ENCODE assay signal across 9 cellular contexts in the genomic region with DNA sequence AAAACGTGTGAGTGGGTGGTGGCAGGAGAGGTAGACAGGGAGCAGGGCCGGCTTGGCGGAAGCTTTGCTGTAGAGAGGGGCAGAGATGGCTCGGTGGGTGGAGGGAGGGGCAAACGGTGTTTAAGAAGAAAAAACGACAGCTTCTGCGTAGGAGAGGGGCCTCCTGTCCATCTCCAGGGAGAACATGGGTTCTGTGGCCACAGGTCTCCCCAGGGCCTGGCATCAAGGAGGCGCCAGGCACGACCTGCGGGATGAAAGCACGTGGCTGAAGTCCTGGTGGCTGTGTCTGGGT. TPM values are rescaled to one million over a fixed set of nuclear protein-coding genes. Genes with fewer than 3 reads are reported as not detected.
DNase-seq lines count a peak whose midpoint lies in the region; ATAC-seq and TF ChIP-seq lines count a peak whose summit lies in the region.
"Had no signal": no experiment of that assay in that cellular context is flagged by ENCODE, and none has a peak within 500 bp of the region (broad histone marks: within the 10 kb centered on the region; RNA-seq: fewer than 3 reads in every experiment).

No MANE protein-coding gene starts in this region.

- DNase-seq in activated naive CD4-positive, alpha-beta T cell treated with anti-CD3 and anti-CD28 coated beads for 36 hours: no peak
- no peak for DNase-seq in activated naive CD4-positive, alpha-beta T cell treated with anti-CD3 and anti-CD28 coated beads, Interleukin-2, amount 50 U/mL, for 16 hours
- DNase-seq in activated CD8-positive, alpha-beta T cell treated with anti-CD3 and anti-CD28 coated beads for 36 hours: no peak
- DNase-seq in thoracic aorta (ENCODE audit: low spot score): no peak
- DNase-seq in RPMI8226: no peak
- DNase-seq: foreskin fibroblast had no signal

- peaks cover 17% of the 10 kb centered on the region for H3K4me1 Mint-ChIP-seq in activated naive CD4-positive, alpha-beta T cell treated with anti-CD3 and anti-CD28 coated beads for 36 hours (ENCODE audit: low read depth)
- peaks cover 21% of the 10 kb centered on the region for H3K4me1 Mint-ChIP-seq in activated CD8-positive, alpha-beta T cell treated with anti-CD3 and anti-CD28 coated beads for 36 hours (ENCODE audit: low read depth)

- peaks cover 0 to 19% of the 10 kb centered on the region in 2 donors for H3K4me1 ChIP-seq in thoracic aorta (ENCODE audit: control insufficient read depth in 1 of 2, low read depth in 2 of 2)

- TF ChIP-seq CTCF in activated CD8-positive, alpha-beta T cell treated with anti-CD3 and anti-CD28 coated beads for 36 hours (IDR thresholded peaks at IDR 0.05): no peak
- TF ChIP-seq CTCF in thoracic aorta (IDR thresholded peaks at IDR 0.05): no peak

- no peaks in the 10 kb centered on the region for H3K27me3 ChIP-seq in thoracic aorta (replicated peaks; ENCODE audit: insufficient read depth)

- H3K27me3 Mint-ChIP-seq in activated naive CD4-positive, alpha-beta T cell treated with anti-CD3 and anti-CD28 coated beads for 36 hours (ENCODE audit: low read depth): peaks cover 12% of the 10 kb centered on the region
- peaks cover 6% of the 10 kb centered on the region for H3K27me3 Mint-ChIP-seq in activated CD8-positive, alpha-beta T cell treated with anti-CD3 and anti-CD28 coated beads for 36 hours

- H3K36me3 Mint-ChIP-seq in activated naive CD4-positive, alpha-beta T cell treated with anti-CD3 and anti-CD28 coated beads for 36 hours (ENCODE audit: low read depth): no peaks in the 10 kb centered on the region
- no peaks in the 10 kb centered on the region for H3K36me3 Mint-ChIP-seq in activated CD8-positive, alpha-beta T cell treated with anti-CD3 and anti-CD28 coated beads for 36 hours (ENCODE audit: low read depth)

- intact Hi-C loops in activated naive CD4-positive, alpha-beta T cell treated with anti-CD3 and anti-CD28 coated beads for 36 hours (cut with micrococcal nuclease): no loop called here
- intact Hi-C loops in activated CD8-positive, alpha-beta T cell treated with anti-CD3 and anti-CD28 coated beads for 36 hours (cut with micrococcal nuclease): no loop called here

- H3K36me3 ChIP-seq in thoracic aorta: no peaks in the 10 kb centered on the region

- no peak overlapping the region for H3K27ac Mint-ChIP-seq in activated naive CD4-positive, alpha-beta T cell treated with anti-CD3 and anti-CD28 coated beads for 36 hours
- no peak overlapping the region for H3K27ac Mint-ChIP-seq in activated CD8-positive, alpha-beta T cell treated with anti-CD3 and anti-CD28 coated beads for 36 hours

- peak overlapping the region; percentile 73 for H3K4me3 Mint-ChIP-seq in activated naive CD4-positive, alpha-beta T cell treated with anti-CD3 and anti-CD28 coated beads for 36 hours
- peak overlapping the region; percentile 77 for H3K4me3 Mint-ChIP-seq in activated CD8-positive, alpha-beta T cell treated with anti-CD3 and anti-CD28 coated beads for 36 hours

- H3K27ac ChIP-seq in thoracic aorta: no peak overlapping the region

- no peaks in the 10 kb centered on the region for H3K9me3 Mint-ChIP-seq in activated naive CD4-positive, alpha-beta T cell treated with anti-CD3 and anti-CD28 coated beads for 36 hours
- no peaks in the 10 kb centered on the region for H3K9me3 Mint-ChIP-seq in activated CD8-positive, alpha-beta T cell treated with anti-CD3 and anti-CD28 coated beads for 36 hours

- H3K9me3 ChIP-seq in iPS-18c (ENCODE audit: control insufficient read depth, insufficient read depth, low read length) (peaks cover 2% of the 10 kb centered on the region), thoracic aorta (no peaks in the 10 kb centered on the region)

- POLR2A ChIA-PET in activated CD8-positive, alpha-beta T cell treated with anti-CD3 and anti-CD28 coated beads for 36 hours (lab: Charles Lee): interaction anchor here (0.7 kb wide), 2 partner anchors 444 to 656 kb away, joined by 3 to 4 read pairs; no protein-coding TSS in a partner anchor

- ATAC-seq in activated CD8-positive, alpha-beta T cell treated with anti-CD3 and anti-CD28 coated beads for 36 hours: no peak
- ATAC-seq in thoracic aorta (ENCODE audit: insufficient number of reproducible peaks, low FRiP score, low read depth): no peak
- no peak for ATAC-seq in HG03135 (IDR thresholded peaks at IDR 0.05; ENCODE audit: unreplicated experiment)
- no peak for ATAC-seq in HG03460 (IDR thresholded peaks at IDR 0.05; ENCODE audit: unreplicated experiment)

- H3K4me3 ChIP-seq in iPS-18c (ENCODE audit: insufficient read depth, low read depth, low read length): peak overlapping the region; percentile 84; the same call in 1 of the 2 replicates
- peak overlapping the region; percentile 68 for H3K4me3 ChIP-seq in thoracic aorta

- CTCF ChIA-PET in activated naive CD4-positive, alpha-beta T cell treated with anti-CD3 and anti-CD28 coated beads for 36 hours (lab: Charles Lee): interaction anchor here (0.7 kb wide), 1 partner anchor 267 kb away, joined by 4 read pairs; no protein-coding TSS in a partner anchor
- CTCF ChIA-PET in activated CD8-positive, alpha-beta T cell treated with anti-CD3 and anti-CD28 coated beads for 36 hours (lab: Charles Lee): interaction anchor here (1.2 kb wide), 1 partner anchor 89 kb away, joined by 3 read pairs; no protein-coding TSS in a partner anchor

RNA-seq across cellular contexts. Expression of a gene that starts 1.0 kb away (rescaled TPM):
- total RNA-seq in activated naive CD4-positive, alpha-beta T cell treated with anti-CD3 and anti-CD28 coated beads for 36 hours: 1 to 10 TPM; 6.8 to 7.0 TPM
- total RNA-seq in activated CD8-positive, alpha-beta T cell treated with anti-CD3 and anti-CD28 coated beads for 36 hours: 10 to 100 TPM; 15.4 to 15.7 TPM
- under 1 TPM in 1 of 2 donors, not detected in 1; 0.68 TPM for total RNA-seq in thoracic aorta

RNA-seq across cellular contexts. Expression of a gene that starts 30.0 kb away (rescaled TPM):
- not detected for total RNA-seq in activated naive CD4-positive, alpha-beta T cell treated with anti-CD3 and anti-CD28 coated beads for 36 hours
- total RNA-seq in activated CD8-positive, alpha-beta T cell treated with anti-CD3 and anti-CD28 coated beads for 36 hours: not detected
- total RNA-seq in thoracic aorta: not detected

RNA-seq across cellular contexts. Expression of a gene that starts 45.6 kb away (rescaled TPM):
- total RNA-seq in activated naive CD4-positive, alpha-beta T cell treated with anti-CD3 and anti-CD28 coated beads for 36 hours: not detected
- total RNA-seq in activated CD8-positive, alpha-beta T cell treated with anti-CD3 and anti-CD28 coated beads for 36 hours: under 1 TPM; 0.38 to 0.41 TPM
- total RNA-seq in thoracic aorta: not detected

Comparison
In these comparisons a context has a peak if more than half of its experiments do, and no peak if none do; other contexts are left out.
1. RNA of a gene that starts 1.0 kb away (total RNA-seq): 15.4 to 15.7 TPM in activated CD8-positive, alpha-beta T cell treated with anti-CD3 and anti-CD28 coated beads for 36 hours and 6.8 to 7.0 TPM in activated naive CD4-positive, alpha-beta T cell treated with anti-CD3 and anti-CD28 coated beads for 36 hours; 0.68 TPM in thoracic aorta; every median in the first group is over 4 times any median in the second.